ENCODE assay signal across 29 cellular contexts in the genomic region with DNA sequence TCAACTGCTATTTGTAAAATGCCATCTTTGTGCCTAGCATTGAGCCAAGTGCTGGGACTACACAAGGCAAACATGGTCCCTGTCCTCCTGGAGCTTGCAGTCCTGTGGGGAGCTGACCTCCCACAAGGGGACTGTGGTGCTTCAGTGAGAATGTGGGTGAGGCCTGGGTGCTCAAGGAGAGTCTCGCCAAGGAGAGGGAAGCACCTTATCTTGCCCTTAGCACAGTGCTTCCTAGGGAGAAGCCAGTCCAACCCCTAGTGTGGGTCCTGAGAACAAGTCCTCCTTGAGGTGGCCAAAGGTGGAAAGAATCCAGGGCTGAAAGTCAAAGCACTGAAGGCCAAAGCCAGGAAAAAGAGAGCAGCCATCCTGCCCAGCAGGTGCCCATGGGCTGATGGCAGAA. TPM values are rescaled to one million over a fixed set of nuclear protein-coding genes. Genes with fewer than 3 reads are reported as not detected.
DNase-seq lines count a peak whose midpoint lies in the region; ATAC-seq and TF ChIP-seq lines count a peak whose summit lies in the region.
"Had no signal": no experiment of that assay in that cellular context is flagged by ENCODE, and none has a peak within 500 bp of the region (broad histone marks: within the 10 kb centered on the region; RNA-seq: fewer than 3 reads in every experiment).

No MANE protein-coding gene starts in this region.

- peaks cover 6% of the 10 kb centered on the region for H3K4me1 ChIP-seq in colonic mucosa
- H3K4me1 ChIP-seq: A549 had no signal

- peaks cover 9 to 10% (median 9%) of the 10 kb centered on the region in 3 donors for H3K27me3 Mint-ChIP-seq in CD14-positive monocyte (ENCODE audit: low read depth in 3 of 3)

- intact Hi-C loops in colonic mucosa (cut with DNase I): no loop called here
- intact Hi-C loops in CD14-positive monocyte (cut with micrococcal nuclease): no loop called here

- H3K9me3 ChIP-seq in colonic mucosa: no peaks in the 10 kb centered on the region
- H3K9me3 ChIP-seq: A549; BLaER1 treated with 17β-estradiol and CSF1 and Interleukin-3, amounts not matched to agents 10 nM and 100 nM had no signal

- H3K36me3 ChIP-seq in colonic mucosa: no peaks in the 10 kb centered on the region
- H3K36me3 ChIP-seq: BLaER1 treated with 17β-estradiol and CSF1 and Interleukin-3, amounts not matched to agents 10 nM and 100 nM had no signal

- H3K27ac Mint-ChIP-seq in stimulated activated effector memory CD8-positive, alpha-beta T cell treated with anti-CD3 and anti-CD28 coated beads, Interleukin-12 subunit alpha, Interleukin-12 subunit beta, amount 100 ng/mL, for 72 hours: peak overlapping the region; percentile 35
- no peak overlapping the region for H3K27ac Mint-ChIP-seq in CD14-positive monocyte
- H3K27ac Mint-ChIP-seq: GM23338, HFFc6 had no signal

- H3K4me3 ChIP-seq in colonic mucosa: no peak overlapping the region
- H3K4me3 ChIP-seq: A549; BLaER1 treated with 17β-estradiol and CSF1 and Interleukin-3, amounts not matched to agents 10 nM and 100 nM; GM12878; GM23338; K562 had no signal

- no peak overlapping the region for H3K4me3 Mint-ChIP-seq in stimulated activated effector memory CD8-positive, alpha-beta T cell treated with anti-CD3 and anti-CD28 coated beads, Interleukin-12 subunit alpha, Interleukin-12 subunit beta, amount 100 ng/mL, for 72 hours
- H3K4me3 Mint-ChIP-seq in CD14-positive monocyte: no peak overlapping the region
- H3K4me3 Mint-ChIP-seq: CD4-positive, alpha-beta memory T cell; GM23338; H9; HFFc6 had no signal

- no peaks in the 10 kb centered on the region for H3K9me3 Mint-ChIP-seq in stimulated activated effector memory CD8-positive, alpha-beta T cell treated with anti-CD3 and anti-CD28 coated beads, Interleukin-12 subunit alpha, Interleukin-12 subunit beta, amount 100 ng/mL, for 72 hours
- peaks cover 0 to 2% (median 0%) of the 10 kb centered on the region in 7 donors for H3K9me3 Mint-ChIP-seq in CD14-positive monocyte
- H3K9me3 Mint-ChIP-seq: CD4-positive, alpha-beta memory T cell; GM23338; H9; HFFc6 had no signal

- TF ChIP-seq CTCF in colonic mucosa (IDR thresholded peaks at IDR 0.05) (no peak), CD14-positive monocyte (IDR thresholded peaks at IDR 0.05) (no peak)

- H3K27me3 ChIP-seq in colonic mucosa: no peaks in the 10 kb centered on the region
- H3K27me3 ChIP-seq: BLaER1 treated with 17β-estradiol and CSF1 and Interleukin-3, amounts not matched to agents 10 nM and 100 nM had no signal

- H3K36me3 Mint-ChIP-seq in stimulated activated effector memory CD8-positive, alpha-beta T cell treated with anti-CD3 and anti-CD28 coated beads, Interleukin-12 subunit alpha, Interleukin-12 subunit beta, amount 100 ng/mL, for 72 hours: no peaks in the 10 kb centered on the region
- H3K36me3 Mint-ChIP-seq in CD14-positive monocyte: no peaks in the 10 kb centered on the region
- H3K36me3 Mint-ChIP-seq: CD4-positive, alpha-beta memory T cell had no signal

- no peak overlapping the region for H3K9ac ChIP-seq in colonic mucosa (ENCODE audit: low read depth in 2 of 2, low read length in 2 of 2)
- H3K9ac ChIP-seq: BLaER1 treated with 17β-estradiol and CSF1 and Interleukin-3, amounts not matched to agents 10 nM and 100 nM had no signal

- H3K4me1 Mint-ChIP-seq in stimulated activated effector memory CD8-positive, alpha-beta T cell treated with anti-CD3 and anti-CD28 coated beads, Interleukin-12 subunit alpha, Interleukin-12 subunit beta, amount 100 ng/mL, for 72 hours: no peaks in the 10 kb centered on the region
- H3K4me1 Mint-ChIP-seq in CD14-positive monocyte: no peaks in the 10 kb centered on the region
- H3K4me1 Mint-ChIP-seq: CD4-positive, alpha-beta memory T cell; GM23338 had no signal

- DNase-seq in activated effector memory CD4-positive, alpha-beta T cell treated with anti-CD3 and anti-CD28 coated beads, Interleukin-2, amount 50 U/mL, for 16 hours: peak; percentile 56
- DNase-seq in activated effector memory CD4-positive, alpha-beta T cell treated with Interleukin-2 at 50 U/mL for 16 hours: no peak
- DNase-seq in colonic mucosa (peak; percentile 6), 8988T (no peak), CD14-positive monocyte (ENCODE audit: low spot score) (no peak), putamen (ENCODE audit: low spot score) (no peak)
- no peak for DNase-seq in stimulated activated effector memory CD8-positive, alpha-beta T cell treated with anti-CD3 and anti-CD28 coated beads, Interleukin-12 subunit alpha, Interleukin-12 subunit beta, amount 100 ng/mL, for 72 hours (ENCODE audit: low spot score in 2 of 2)
- DNase-seq: AML-193; CD4-positive, alpha-beta memory T cell; COR-L47; GDM1; H9; HFFc6; MM.1S; NCI-H1048; NCI-H1436; NCI-H187; NCI-H2081 treated with DMSO at 0.1 percent for 48 hours; NCI-H2171; NCI-H226; NCI-H510A; NCI-H748 treated with DMSO at 0.1 percent for 48 hours; SHP77 had no signal

- ATAC-seq in stimulated activated effector memory CD8-positive, alpha-beta T cell treated with anti-CD3 and anti-CD28 coated beads, Interleukin-12 subunit alpha, Interleukin-12 subunit beta, amount 100 ng/mL, for 72 hours: peak; percentile 33
- ATAC-seq: A549, GM12878, GM23338, K562 had no signal

- H3K27ac ChIP-seq in colonic mucosa: no peak overlapping the region
- H3K27ac ChIP-seq: A549; BLaER1 treated with 17β-estradiol and CSF1 and Interleukin-3, amounts not matched to agents 10 nM and 100 nM; RWPE1 had no signal

RNA-seq across cellular contexts. Expression of gene MVB12B, which starts 31.1 kb away (rescaled TPM):
- 10 to 100 TPM in 1 of 2 donors, 1 to 10 TPM in 1; 9.8 to 15.8 TPM for total RNA-seq in colonic mucosa
- 1 to 10 TPM; 2.8 to 3.5 TPM for polyA plus RNA-seq in CD14-positive monocyte
- total RNA-seq: K562 had no signal
- polyA plus RNA-seq: GM12878, K562 had no signal

Comparison
In these comparisons a context has a peak if more than half of its experiments do, and no peak if none do; other contexts are left out.
1. DNase-seq: peak in activated effector memory CD4-positive, alpha-beta T cell treated with anti-CD3 and anti-CD28 coated beads, Interleukin-2, amount 50 U/mL, for 16 hours (single experiment) and colonic mucosa (single experiment); none in activated effector memory CD4-positive, alpha-beta T cell treated with Interleukin-2 at 50 U/mL for 16 hours (single experiment), stimulated activated effector memory CD8-positive, alpha-beta T cell treated with anti-CD3 and anti-CD28 coated beads, Interleukin-12 subunit alpha, Interleukin-12 subunit beta, amount 100 ng/mL, for 72 hours (0 of 2), 8988T (single experiment), CD14-positive monocyte (single experiment) and putamen (single experiment).